Comparison of ENCODE assay signal across 8 cellular contexts in the genomic region with DNA sequence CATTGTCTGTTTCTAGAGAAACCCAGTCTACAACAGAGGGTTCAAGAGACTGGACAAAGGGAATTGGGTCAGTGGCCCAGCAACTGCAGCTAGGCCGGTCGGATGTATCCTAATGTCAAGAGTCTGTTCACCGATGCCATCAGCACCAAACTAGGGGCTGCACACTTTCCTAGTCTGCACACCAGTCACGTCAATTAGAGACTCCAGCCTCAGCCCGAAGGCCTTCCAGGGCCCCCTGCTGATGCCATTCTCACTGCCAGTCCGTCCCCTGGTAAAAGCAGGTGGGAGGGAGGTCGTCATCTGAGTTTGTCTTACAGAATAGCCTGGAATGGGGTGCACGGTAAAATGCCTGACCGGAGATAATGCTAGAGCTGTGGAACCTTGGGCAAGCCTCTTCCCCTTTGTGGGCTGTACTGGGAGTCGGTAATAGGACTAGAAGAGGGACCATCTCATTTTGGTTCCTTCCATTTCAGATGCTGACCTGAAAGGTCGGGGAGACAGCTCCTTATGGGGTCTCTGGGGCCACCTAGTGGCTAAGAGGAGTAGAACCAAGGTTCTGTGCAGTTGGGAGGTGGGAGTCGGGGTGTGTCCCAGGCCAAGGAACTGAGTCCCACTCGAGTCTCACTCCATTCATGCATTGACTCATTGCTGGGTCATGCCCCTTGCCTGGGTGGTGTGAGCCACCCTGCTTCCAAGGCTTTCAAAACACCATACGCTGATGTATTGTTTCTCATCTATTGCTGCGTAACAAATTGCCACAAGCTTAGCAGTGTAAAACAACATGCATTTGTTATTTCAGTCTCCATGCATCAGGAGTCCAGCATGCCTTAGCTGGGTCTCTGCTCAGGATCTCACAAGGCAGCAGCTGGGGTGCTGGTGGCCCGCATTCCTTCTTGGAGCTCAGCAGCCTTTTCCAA. TPM values are rescaled to one million over a fixed set of nuclear protein-coding genes. Genes with fewer than 3 reads are reported as not detected.
A peak's percentile ranks its signal among the peaks of the same experiment; 100 is the strongest.
DNase-seq lines count a peak whose midpoint lies in the region; ATAC-seq and TF ChIP-seq lines count a peak whose summit lies in the region.

No MANE protein-coding gene starts in this region.

- no peak overlapping the region for H2BK120ac ChIP-seq in trophoblast cell (ENCODE audit: insufficient read depth, low read length, poor library complexity)

- DNase-seq in activated gamma-delta T cell treated with Interleukin-2 at 50 U/mL for 16 hours (peak; percentile 57), activated gamma-delta T cell (lab: John Stamatoyannopoulos, UW) (no peak), RWPE1 (ENCODE audit: low spot score) (peak; percentile 68), globus pallidus (ENCODE audit: low spot score) (peak; percentile 68), trophoblast cell (peak; percentile 48 to 64)
- DNase-seq in activated naive CD4-positive, alpha-beta T cell treated with anti-CD3 and anti-CD28 coated beads for 36 hours = peak; percentile 72

- no peaks in the 10 kb centered on the region for H3K36me3 Mint-ChIP-seq in activated naive CD4-positive, alpha-beta T cell treated with anti-CD3 and anti-CD28 coated beads for 36 hours (ENCODE audit: low read depth)

- H3K18ac ChIP-seq in trophoblast cell (ENCODE audit: low read length) = no peak overlapping the region

- CTCF ChIA-PET in RWPE1 (lab: Yijun Ruan, JAX) = interaction anchor here (0.6 to 3.2 kb wide), 18 partner anchors 9 to 98 kb away, joined by 3 to 19 read pairs (median 4); a partner anchor contains a TSS
- CTCF ChIA-PET in activated naive CD4-positive, alpha-beta T cell treated with anti-CD3 and anti-CD28 coated beads for 36 hours (lab: Charles Lee) = interaction anchor here (0.6 to 3.2 kb wide), 31 partner anchors 9 to 362 kb away, joined by 3 to 28 read pairs (median 4); a partner anchor contains a TSS

- no CpG with 5 or more reads among the region's 16 CpGs for WGBS in trophoblast cell (ENCODE audit: extremely low coverage, insufficient coverage, insufficient read length)

- H3K4me3 ChIP-seq in Loucy (ENCODE audit: low read length, poor library complexity, severe bottlenecking) = peak overlapping the region; percentile 85
- no peak overlapping the region for H3K4me3 ChIP-seq in trophoblast cell (ENCODE audit: low read depth, low read length)

- H2BK12ac ChIP-seq in trophoblast cell (ENCODE audit: low read length) = no peak overlapping the region

- peak overlapping the region; percentile 96 for H3K27ac ChIP-seq in RWPE1
- H3K27ac ChIP-seq in trophoblast cell (ENCODE audit: low read depth, low read length) = no peak overlapping the region

- H4K12ac ChIP-seq in trophoblast cell (ENCODE audit: low read depth, low read length) = no peak overlapping the region

- H3K36me3 ChIP-seq in Loucy (ENCODE audit: insufficient read depth, low read length) = no peaks in the 10 kb centered on the region
- H3K36me3 ChIP-seq in trophoblast cell (ENCODE audit: control insufficient read depth in 1 of 2, insufficient read depth in 2 of 2, low read length in 2 of 2) = peaks cover 0 to 2% of the 10 kb centered on the region in 2 experiments

- no peak overlapping the region for H3K4ac ChIP-seq in trophoblast cell (ENCODE audit: low read depth, low read length)

- ATAC-seq in HG02759 (IDR thresholded peaks at IDR 0.05; ENCODE audit: unreplicated experiment) = no peak

- intact Hi-C loops in activated naive CD4-positive, alpha-beta T cell treated with anti-CD3 and anti-CD28 coated beads for 36 hours (cut with micrococcal nuclease) = loop anchor here (1.0 kb wide), 4 partner anchors 33 to 121 kb away; a partner anchor contains a TSS

- H3K4me1 Mint-ChIP-seq in activated naive CD4-positive, alpha-beta T cell treated with anti-CD3 and anti-CD28 coated beads for 36 hours (ENCODE audit: low read depth) = peaks cover 13% of the 10 kb centered on the region

- peaks cover 5% of the 10 kb centered on the region; the same call in 1 of the 2 replicates for H3F3A ChIP-seq in Loucy (ENCODE audit: low read depth)

- H3K79me2 ChIP-seq in Loucy (ENCODE audit: insufficient read depth, low read length) (peaks cover 45% of the 10 kb centered on the region), trophoblast cell (ENCODE audit: control insufficient read depth, insufficient read depth, low read length, poor library complexity) (peaks cover 10% of the 10 kb centered on the region)

- no peak overlapping the region for H2AFZ ChIP-seq in Loucy (ENCODE audit: low read length)
- no peak overlapping the region for H2AFZ ChIP-seq in trophoblast cell (ENCODE audit: insufficient read depth, low read length, poor library complexity)

- H3K4me2 ChIP-seq in Loucy (ENCODE audit: low read depth, low read length, poor library complexity, severe bottlenecking) = peak overlapping the region; percentile 95
- no peak overlapping the region for H3K4me2 ChIP-seq in trophoblast cell (ENCODE audit: low read length)

- POLR2A ChIA-PET in RWPE1 (lab: Yijun Ruan, JAX; ENCODE audit: low non-redundant PET) = no interaction called here

- no peak overlapping the region for H4K91ac ChIP-seq in trophoblast cell (ENCODE audit: low read depth, low read length)

- H3K9me3 Mint-ChIP-seq in activated naive CD4-positive, alpha-beta T cell treated with anti-CD3 and anti-CD28 coated beads for 36 hours = no peaks in the 10 kb centered on the region

- H3K4me3 Mint-ChIP-seq in activated naive CD4-positive, alpha-beta T cell treated with anti-CD3 and anti-CD28 coated beads for 36 hours = no peak overlapping the region

- no peak overlapping the region for H2AK5ac ChIP-seq in trophoblast cell (ENCODE audit: low read length)

- H3K14ac ChIP-seq in trophoblast cell (ENCODE audit: low read length) = no peak overlapping the region

- H3K27ac Mint-ChIP-seq in activated naive CD4-positive, alpha-beta T cell treated with anti-CD3 and anti-CD28 coated beads for 36 hours = no peak overlapping the region

- H4K20me1 ChIP-seq in Loucy (ENCODE audit: insufficient read depth, low read length, poor library complexity, severe bottlenecking) = peaks cover 37% of the 10 kb centered on the region

- TF ChIP-seq CTCF in Loucy (conservative IDR thresholded peaks at IDR 0.05; ENCODE audit: low read length) = peak; percentile 90
- TF ChIP-seq CTCF in RWPE1 (conservative IDR thresholded peaks at IDR 0.05; ENCODE audit: low read depth) = peak; percentile 96

- no peak overlapping the region for H4K8ac ChIP-seq in trophoblast cell (ENCODE audit: low read depth, low read length)

- H2BK5ac ChIP-seq in trophoblast cell (ENCODE audit: low read depth, low read length, poor library complexity) = no peak overlapping the region

- no peak overlapping the region for H3K23ac ChIP-seq in trophoblast cell (ENCODE audit: low read length)

- H3K4me1 ChIP-seq in Loucy (ENCODE audit: insufficient read depth, low read length, poor library complexity, severe bottlenecking) (peaks cover 30% of the 10 kb centered on the region), trophoblast cell (ENCODE audit: control insufficient read depth in 1 of 2, insufficient read depth in 2 of 2, low read length in 2 of 2) (peaks cover 0 to 4% of the 10 kb centered on the region in 2 experiments)

- no peaks in the 10 kb centered on the region for H3K9me2 ChIP-seq in Loucy (replicated peaks; ENCODE audit: low read depth, low read length)

- H3K9ac ChIP-seq in Loucy (ENCODE audit: low read depth, low read length, poor library complexity, severe bottlenecking) = no peak overlapping the region
- no peak overlapping the region for H3K9ac ChIP-seq in trophoblast cell (ENCODE audit: low read length)

- peaks cover 14% of the 10 kb centered on the region for H3K79me1 ChIP-seq in trophoblast cell (ENCODE audit: low read length)

- H3K9me3 ChIP-seq in Loucy (ENCODE audit: insufficient read depth, low read depth, low read length) (no peaks in the 10 kb centered on the region), trophoblast cell (ENCODE audit: insufficient read depth, low read depth, low read length) (no peaks in the 10 kb centered on the region)

- H3K27me3 ChIP-seq in Loucy (ENCODE audit: insufficient read depth, low read length, poor library complexity, severe bottlenecking) (no peaks in the 10 kb centered on the region), trophoblast cell (ENCODE audit: insufficient read depth, low read length) (no peaks in the 10 kb centered on the region)

- no peaks in the 10 kb centered on the region for H3K27me3 Mint-ChIP-seq in activated naive CD4-positive, alpha-beta T cell treated with anti-CD3 and anti-CD28 coated beads for 36 hours (ENCODE audit: low read depth)

RNA-seq across cellular contexts. Expression of a gene that starts 5.1 kb away (rescaled TPM):
- total RNA-seq in activated naive CD4-positive, alpha-beta T cell treated with anti-CD3 and anti-CD28 coated beads for 36 hours = 1 to 10 TPM; 6.0 to 6.4 TPM
- 15.3 and 15.5 TPM in 2 replicates for polyA plus RNA-seq in trophoblast cell (2013)

RNA-seq across cellular contexts. Expression of a gene that starts 16.4 kb away (rescaled TPM):
- total RNA-seq in activated naive CD4-positive, alpha-beta T cell treated with anti-CD3 and anti-CD28 coated beads for 36 hours = 1 to 10 TPM; 3.9 to 4.2 TPM
- polyA plus RNA-seq in trophoblast cell (2013) = 26.5 and 26.8 TPM in 2 replicates

RNA-seq across cellular contexts. Expression of a gene that starts 33.1 kb away (rescaled TPM):
- 10 to 100 TPM; 13.6 to 15.6 TPM for total RNA-seq in activated naive CD4-positive, alpha-beta T cell treated with anti-CD3 and anti-CD28 coated beads for 36 hours
- polyA plus RNA-seq in trophoblast cell (2013) = 16.5 and 17.9 TPM in 2 replicates

RNA-seq across cellular contexts. Expression of a gene that starts 39.9 kb away (rescaled TPM):
- 1 to 10 TPM; 5.1 to 6.8 TPM for total RNA-seq in activated naive CD4-positive, alpha-beta T cell treated with anti-CD3 and anti-CD28 coated beads for 36 hours
- 6.2 and 7.1 TPM in 2 replicates for polyA plus RNA-seq in trophoblast cell (2013)

RNA-seq across cellular contexts. Expression of a gene that starts 50.1 kb away (rescaled TPM):
- total RNA-seq in activated naive CD4-positive, alpha-beta T cell treated with anti-CD3 and anti-CD28 coated beads for 36 hours = 10 to 100 TPM; 47.4 to 49.2 TPM
- polyA plus RNA-seq in trophoblast cell (2013) = 30.6 and 32.9 TPM in 2 replicates
